ENCODE assay signal across 8 cellular contexts in the genomic region with DNA sequence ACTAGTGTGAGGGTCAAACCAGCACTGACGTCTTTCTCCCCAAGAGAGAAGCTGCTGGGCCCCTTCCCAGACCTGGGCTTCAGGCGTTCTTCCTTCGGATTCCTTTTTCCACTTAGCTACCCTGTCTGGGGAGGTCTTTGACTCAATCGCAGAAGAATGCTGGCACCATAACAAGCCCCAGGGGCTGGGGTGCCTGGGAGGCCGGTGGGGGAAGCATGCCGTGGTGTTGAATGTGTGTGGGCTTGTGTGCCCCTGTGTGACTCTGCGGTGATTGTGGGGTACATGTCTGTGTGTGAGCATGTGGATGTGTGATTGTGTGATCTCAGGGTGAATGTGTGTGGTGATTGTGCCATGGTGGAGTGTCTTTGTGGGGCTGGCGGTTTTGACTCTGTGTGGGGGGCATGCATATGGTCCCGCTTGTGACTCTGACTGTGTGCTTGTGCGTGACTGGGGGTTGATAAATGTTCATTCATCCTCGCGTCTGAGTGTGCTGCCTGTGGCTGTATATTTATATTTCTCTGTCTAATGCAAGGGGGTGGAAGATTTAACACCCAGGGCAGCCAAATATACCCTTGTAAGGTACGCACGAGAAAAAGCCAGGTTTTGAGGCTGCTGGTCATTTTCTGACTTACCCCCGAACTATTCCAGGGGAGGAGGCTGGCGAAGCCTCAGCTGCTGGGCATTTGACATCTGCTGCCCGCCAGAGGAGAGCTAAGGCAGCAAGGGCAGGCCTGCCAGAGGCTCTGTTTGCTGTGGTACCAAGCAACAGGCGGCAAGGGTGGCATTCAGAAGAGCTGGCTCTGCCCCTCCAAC. TPM values are rescaled to one million over a fixed set of nuclear protein-coding genes. Genes with fewer than 3 reads are reported as not detected.
DNase-seq lines count a peak whose midpoint lies in the region; ATAC-seq and TF ChIP-seq lines count a peak whose summit lies in the region.

No MANE protein-coding gene starts in this region.

- H3K9me3 ChIP-seq in left lung (no peaks in the 10 kb centered on the region), tibial artery (no peaks in the 10 kb centered on the region)

- H3K36me3 Mint-ChIP-seq in activated CD4-positive, alpha-beta memory T cell treated with anti-CD3 and anti-CD28 coated beads, Interleukin-2, amount 10 ng/mL, durations not matched to agents 7 days and 5 days (ENCODE audit: low read depth): no peaks in the 10 kb centered on the region
- H3K36me3 Mint-ChIP-seq in activated CD4-positive, alpha-beta memory T cell treated with anti-CD3 and anti-CD28 coated beads for 36 hours: no peaks in the 10 kb centered on the region

- peaks cover 11% of the 10 kb centered on the region for H3K4me1 Mint-ChIP-seq in activated CD4-positive, alpha-beta memory T cell treated with anti-CD3 and anti-CD28 coated beads, Interleukin-2, amount 10 ng/mL, durations not matched to agents 7 days and 5 days
- peaks cover 9% of the 10 kb centered on the region for H3K4me1 Mint-ChIP-seq in activated CD4-positive, alpha-beta memory T cell treated with anti-CD3 and anti-CD28 coated beads for 36 hours (ENCODE audit: low read depth)

- peaks cover 33% of the 10 kb centered on the region for H3K27me3 Mint-ChIP-seq in activated CD4-positive, alpha-beta memory T cell treated with anti-CD3 and anti-CD28 coated beads, Interleukin-2, amount 10 ng/mL, durations not matched to agents 7 days and 5 days
- H3K27me3 Mint-ChIP-seq in activated CD4-positive, alpha-beta memory T cell treated with anti-CD3 and anti-CD28 coated beads for 36 hours: peaks cover 29% of the 10 kb centered on the region

- no peak for DNase-seq in activated CD4-positive, alpha-beta memory T cell treated with anti-CD3 and anti-CD28 coated beads, Interleukin-2, amount 10 ng/mL, durations not matched to agents 7 days and 5 days
- no peak for DNase-seq in activated CD4-positive, alpha-beta memory T cell treated with anti-CD3 and anti-CD28 coated beads for 36 hours
- DNase-seq in cardiac fibroblast (ENCODE audit: low read depth in 2 of 2) (peak; percentile 89 to 96), left lung (peak; percentile 41 to 60), tibial artery (peak; percentile 42 to 88), NCI-H510A (lab: John Stamatoyannopoulos, UW) (no peak), COLO829 (ENCODE audit: low spot score) (no peak)
- DNase-seq in effector CD8-positive, alpha-beta T cell (lab: John Stamatoyannopoulos, UW): no peak

- H3K27me3 ChIP-seq in left lung: peaks cover 0 to 34% of the 10 kb centered on the region in 2 donors
- H3K27me3 ChIP-seq in tibial artery: no peaks in the 10 kb centered on the region

- POLR2A ChIA-PET in activated CD4-positive, alpha-beta memory T cell treated with anti-CD3 and anti-CD28 coated beads, Interleukin-2, amount 10 ng/mL, durations not matched to agents 7 days and 5 days (lab: Charles Lee): no interaction called here
- POLR2A ChIA-PET in activated CD4-positive, alpha-beta memory T cell treated with anti-CD3 and anti-CD28 coated beads for 36 hours (lab: Charles Lee): no interaction called here

- H3K27ac ChIP-seq in left lung: peak overlapping the region; percentile 73 to 86
- H3K27ac ChIP-seq in tibial artery: peak overlapping the region; percentile 95 to 98

- peak overlapping the region; percentile 19 for H3K4me3 Mint-ChIP-seq in activated CD4-positive, alpha-beta memory T cell treated with anti-CD3 and anti-CD28 coated beads, Interleukin-2, amount 10 ng/mL, durations not matched to agents 7 days and 5 days
- no peak overlapping the region for H3K4me3 Mint-ChIP-seq in activated CD4-positive, alpha-beta memory T cell treated with anti-CD3 and anti-CD28 coated beads for 36 hours

- peak overlapping the region in 1 of 2 donors; percentile 62 for H3K4me3 ChIP-seq in cardiac fibroblast (replicated peaks in 1 of 2; ENCODE audit: low read depth in 2 of 2, low read length in 2 of 2)
- H3K4me3 ChIP-seq in left lung: peak overlapping the region in 1 of 2 donors; percentile 58
- H3K4me3 ChIP-seq in tibial artery: peak overlapping the region; percentile 73

- H3K4me1 ChIP-seq in left lung: peaks cover 18 to 27% of the 10 kb centered on the region in 2 donors
- H3K4me1 ChIP-seq in tibial artery: peaks cover 0 to 70% (median 41%) of the 10 kb centered on the region in 4 donors

- H3K9me3 Mint-ChIP-seq in activated CD4-positive, alpha-beta memory T cell treated with anti-CD3 and anti-CD28 coated beads, Interleukin-2, amount 10 ng/mL, durations not matched to agents 7 days and 5 days: no peaks in the 10 kb centered on the region
- no peaks in the 10 kb centered on the region for H3K9me3 Mint-ChIP-seq in activated CD4-positive, alpha-beta memory T cell treated with anti-CD3 and anti-CD28 coated beads for 36 hours

- CTCF ChIA-PET in activated CD4-positive, alpha-beta memory T cell treated with anti-CD3 and anti-CD28 coated beads, Interleukin-2, amount 10 ng/mL, durations not matched to agents 7 days and 5 days (lab: Charles Lee): interaction anchor here (1.0 kb wide), 1 partner anchor 9 kb away, joined by 4 read pairs; no protein-coding TSS in a partner anchor
- CTCF ChIA-PET in activated CD4-positive, alpha-beta memory T cell treated with anti-CD3 and anti-CD28 coated beads for 36 hours (lab: Charles Lee): interaction anchor here (0.6 to 0.9 kb wide), 2 partner anchors 61 to 69 kb away, joined by 3 to 4 read pairs; no protein-coding TSS in a partner anchor

- TF ChIP-seq CTCF in cardiac fibroblast (IDR thresholded peaks at IDR 0.05; ENCODE audit: low read depth, low read length) (no peak), left lung (IDR thresholded peaks at IDR 0.05) (no peak), tibial artery (IDR thresholded peaks at IDR 0.05) (no peak)

- H3K36me3 ChIP-seq in left lung: no peaks in the 10 kb centered on the region
- no peaks in the 10 kb centered on the region for H3K36me3 ChIP-seq in tibial artery

- no peak overlapping the region for H3K27ac Mint-ChIP-seq in activated CD4-positive, alpha-beta memory T cell treated with anti-CD3 and anti-CD28 coated beads, Interleukin-2, amount 10 ng/mL, durations not matched to agents 7 days and 5 days
- no peak overlapping the region for H3K27ac Mint-ChIP-seq in activated CD4-positive, alpha-beta memory T cell treated with anti-CD3 and anti-CD28 coated beads for 36 hours

- intact Hi-C loops in activated CD4-positive, alpha-beta memory T cell treated with anti-CD3 and anti-CD28 coated beads for 36 hours (cut with micrococcal nuclease): no loop called here
- intact Hi-C loops in left lung (cut with DNase I) (no loop called here), tibial artery (cut with DNase I; ENCODE audit: low total_unique reads) (no loop called here)

- ATAC-seq in left lung: peak; percentile 30

RNA-seq across cellular contexts. Expression of a gene that starts 1.1 kb away (rescaled TPM):
- not detected for total RNA-seq in activated CD4-positive, alpha-beta memory T cell treated with anti-CD3 and anti-CD28 coated beads, Interleukin-2, amount 10 ng/mL, durations not matched to agents 7 days and 5 days
- not detected for total RNA-seq in activated CD4-positive, alpha-beta memory T cell treated with anti-CD3 and anti-CD28 coated beads for 36 hours
- total RNA-seq in left lung: 10 to 100 TPM; 11.9 to 19.9 TPM

RNA-seq across cellular contexts. Expression of a gene that starts 52.7 kb away (rescaled TPM):
- total RNA-seq in activated CD4-positive, alpha-beta memory T cell treated with anti-CD3 and anti-CD28 coated beads, Interleukin-2, amount 10 ng/mL, durations not matched to agents 7 days and 5 days: 100 to 1,000 TPM; 271 to 277 TPM
- 100 to 1,000 TPM; 325 to 334 TPM for total RNA-seq in activated CD4-positive, alpha-beta memory T cell treated with anti-CD3 and anti-CD28 coated beads for 36 hours
- total RNA-seq in left lung: 100 to 1,000 TPM; 166 to 176 TPM

RNA-seq across cellular contexts. Expression of a gene that starts 53.3 kb away (rescaled TPM):
- total RNA-seq in activated CD4-positive, alpha-beta memory T cell treated with anti-CD3 and anti-CD28 coated beads, Interleukin-2, amount 10 ng/mL, durations not matched to agents 7 days and 5 days: 10 to 100 TPM; 58.1 to 60.4 TPM
- total RNA-seq in activated CD4-positive, alpha-beta memory T cell treated with anti-CD3 and anti-CD28 coated beads for 36 hours: 10 to 100 TPM; 64.8 to 67.4 TPM
- total RNA-seq in left lung: 10 to 100 TPM; 41.4 to 45.0 TPM

Comparison
In these comparisons a context has a peak if more than half of its experiments do, and no peak if none do; other contexts are left out.
1. DNase-seq: peak in cardiac fibroblast (2 of 2), left lung (2 of 2) and tibial artery (2 of 2); none in activated CD4-positive, alpha-beta memory T cell treated with anti-CD3 and anti-CD28 coated beads, Interleukin-2, amount 10 ng/mL, durations not matched to agents 7 days and 5 days (single experiment), activated CD4-positive, alpha-beta memory T cell treated with anti-CD3 and anti-CD28 coated beads for 36 hours (single experiment), NCI-H510A (single experiment), COLO829 (single experiment) and effector CD8-positive, alpha-beta T cell (single experiment).
2. RNA of a gene that starts 1.1 kb away (total RNA-seq): 11.9 to 19.9 TPM in left lung; not detected in activated CD4-positive, alpha-beta memory T cell treated with anti-CD3 and anti-CD28 coated beads, Interleukin-2, amount 10 ng/mL, durations not matched to agents 7 days and 5 days and not detected in activated CD4-positive, alpha-beta memory T cell treated with anti-CD3 and anti-CD28 coated beads for 36 hours; every median in the first group is over 10 times any median in the second.